Comparison of ENCODE assay signal across 23 cellular contexts in genomic region chr18:44067201-44067600, GRCh38.
"Had no signal": no experiment of that assay in that cellular context is flagged by ENCODE, and none has a peak within 500 bp of the region (broad histone marks: within the 10 kb centered on the region; RNA-seq: fewer than 3 reads in every experiment).

No MANE protein-coding gene starts in this region.

- ATAC-seq: activated CD8-positive, alpha-beta memory T cell treated with anti-CD3 and anti-CD28 coated beads, Interleukin-2, amount 10 ng/mL, durations not matched to agents 7 days and 5 days; T-helper 17 cell had no signal

- DNase-seq: activated B cell treated with CpG ODN at 0.5 μM for 24 hours; activated CD4-positive, alpha-beta T cell treated with anti-CD3 and anti-CD28 coated beads for 1 hour; activated CD4-positive, alpha-beta T cell treated with anti-CD3 and anti-CD28 coated beads, Interleukin-2, amount 10 ng/mL, durations not matched to agents 24 days and 14 days; activated CD4-positive, alpha-beta T cell treated with anti-CD3 and anti-CD28 coated beads, Interleukin-2, amount 50 U/mL, for 48 hours; activated CD8-positive, alpha-beta memory T cell treated with anti-CD3 and anti-CD28 coated beads, Interleukin-2, amount 10 ng/mL, durations not matched to agents 7 days and 5 days; activated effector memory CD4-positive, alpha-beta T cell treated with Interleukin-2 at 50 U/mL for 16 hours; activated naive CD4-positive, alpha-beta T cell; activated T-cell treated with anti-CD3 and anti-CD28 coated beads, Interleukin-2, amount 50 U/mL, for 24 hours; aorta; caudate nucleus; colonic mucosa; MG63; MV-4-11; NCI-H1417 treated with DMSO at 0.1 percent for 48 hours; NCI-H1694; NCI-H2081; NCI-H2171 treated with DMSO at 0.1 percent for 48 hours; NCI-H226; NCI-H510A treated with DMSO at 0.1 percent for 48 hours; NCI-H774; SIG-M5; T-helper 17 cell; T-helper 9 cell had no signal
